9 cellular contexts compared by ENCODE assay signal in genomic region chr9:120929392-120929791, GRCh38. TPM values are rescaled to one million over a fixed set of nuclear protein-coding genes. Genes with fewer than 3 reads are reported as not detected.
A peak's percentile ranks its signal among the peaks of the same experiment; 100 is the strongest.
DNase-seq lines count a peak whose midpoint lies in the region; ATAC-seq and TF ChIP-seq lines count a peak whose summit lies in the region.
"Had no signal": no experiment of that assay in that cellular context is flagged by ENCODE, and none has a peak within 500 bp of the region (broad histone marks: within the 10 kb centered on the region; RNA-seq: fewer than 3 reads in every experiment).

No MANE protein-coding gene starts in this region.

- H3K27me3 ChIP-seq in DND-41 (ENCODE audit: insufficient read depth, low read length, poor library complexity) (no peaks in the 10 kb centered on the region), PC-9 (ENCODE audit: insufficient read depth, low read depth) (no peaks in the 10 kb centered on the region), fibroblast of lung (ENCODE audit: control insufficient read depth, insufficient read depth, low read length) (no peaks in the 10 kb centered on the region), parathyroid adenoma (ENCODE audit: control insufficient read depth, insufficient read depth, low read length) (no peaks in the 10 kb centered on the region)

- no peaks in the 10 kb centered on the region for H3K9me3 ChIP-seq in DND-41 (ENCODE audit: insufficient read depth, low read length, severe bottlenecking)
- no peaks in the 10 kb centered on the region for H3K9me3 ChIP-seq in PC-9 (ENCODE audit: insufficient read depth, low read depth)
- H3K9me3 ChIP-seq in fibroblast of lung (ENCODE audit: control insufficient read depth, insufficient read depth, low read depth, low read length): no peaks in the 10 kb centered on the region
- H3K9me3 ChIP-seq in parathyroid adenoma (ENCODE audit: control insufficient read depth, low read length): no peaks in the 10 kb centered on the region
- H3K9me3 ChIP-seq: SK-N-SH had no signal

- TF ChIP-seq CTCF in DND-41 (IDR thresholded peaks at IDR 0.05; ENCODE audit: borderline replicate concordance, extremely low read depth, low read length, poor library complexity, severe bottlenecking) (no peak), PC-9 (conservative IDR thresholded peaks at IDR 0.05) (no peak), fibroblast of lung (conservative IDR thresholded peaks at IDR 0.05 in 1 of 2, IDR thresholded peaks at IDR 0.05 in 1 of 2; ENCODE audit: low read depth in 1 of 2, low read length in 2 of 2) (no peak), parathyroid adenoma (IDR thresholded peaks at IDR 0.05) (no peak)

- H3K4me2 ChIP-seq in DND-41 (ENCODE audit: insufficient read depth, low read length): peak overlapping the region; percentile 52
- peak overlapping the region; percentile 100 for H3K4me2 ChIP-seq in PC-9
- peak overlapping the region; percentile 38 for H3K4me2 ChIP-seq in fibroblast of lung (ENCODE audit: extremely low read depth, insufficient read depth, low read length)
- H3K4me2 ChIP-seq in parathyroid adenoma (ENCODE audit: low read length): peak overlapping the region; percentile 99
- H3K4me2 ChIP-seq: SK-N-SH had no signal

- H3K79me2 ChIP-seq in DND-41 (ENCODE audit: insufficient read depth, low read length) (no peaks in the 10 kb centered on the region), PC-9 (ENCODE audit: low read depth) (no peaks in the 10 kb centered on the region), fibroblast of lung (ENCODE audit: control insufficient read depth, insufficient read depth, low read length) (no peaks in the 10 kb centered on the region), parathyroid adenoma (no peaks in the 10 kb centered on the region)

- ATAC-seq in DND-41 (ENCODE audit: insufficient read depth, low read depth): no peak
- ATAC-seq in GM18873 (IDR thresholded peaks at IDR 0.05; ENCODE audit: low FRiP score, unreplicated experiment): no peak
- ATAC-seq in HG03159 (IDR thresholded peaks at IDR 0.05; ENCODE audit: unreplicated experiment): no peak

- H3K9me2 ChIP-seq in PC-9 (ENCODE audit: insufficient read depth): no peaks in the 10 kb centered on the region
- H3K9me2 ChIP-seq: SK-N-SH had no signal

- DNase-seq in DND-41: no peak
- no peak for DNase-seq in PC-9
- DNase-seq in fibroblast of lung (ENCODE audit: low read depth in 2 of 2): no peak
- no peak for DNase-seq in NCI-H187 (lab: John Stamatoyannopoulos, UW)
- DNase-seq in NCI-H82 treated with DMSO at 0.1 percent for 48 hours (lab: John Stamatoyannopoulos, UW; ENCODE audit: unreplicated experiment): no peak

- TSS peak; percentile 50 for BruUV-seq in PC-9 (replicated peaks; lab: Mats Ljungman, UMichigan)

- POLR2A ChIA-PET in PC-9 (lab: Charles Lee; ENCODE audit: unreplicated experiment): interaction anchor here (0.6 to 0.7 kb wide), 2 partner anchors 386 to 1576 kb away, joined by 5 to 6 read pairs; no protein-coding TSS in a partner anchor

- peak overlapping the region; percentile 50; the same call in 1 of the 2 replicates for H2AFZ ChIP-seq in DND-41 (ENCODE audit: low read depth, low read length)
- peak overlapping the region; percentile 91 for H2AFZ ChIP-seq in PC-9
- peak overlapping the region; percentile 59 for H2AFZ ChIP-seq in fibroblast of lung (ENCODE audit: low read length)
- H2AFZ ChIP-seq in parathyroid adenoma: peak overlapping the region; percentile 98

- no peaks in the 10 kb centered on the region for H4K20me1 ChIP-seq in DND-41 (ENCODE audit: insufficient read depth, low read length)
- no peaks in the 10 kb centered on the region for H4K20me1 ChIP-seq in PC-9 (ENCODE audit: insufficient read depth)
- H4K20me1 ChIP-seq in fibroblast of lung (ENCODE audit: control insufficient read depth, extremely low read depth, insufficient read depth, low read length): no peaks in the 10 kb centered on the region

- intact Hi-C loops in PC-9 (cut with micrococcal nuclease; ENCODE audit: unreplicated experiment): no loop called here

- H3K36me3 ChIP-seq in DND-41 (ENCODE audit: insufficient read depth, low read length) (no peaks in the 10 kb centered on the region), PC-9 (ENCODE audit: low read depth) (no peaks in the 10 kb centered on the region), fibroblast of lung (ENCODE audit: control insufficient read depth, insufficient read depth, low read length) (no peaks in the 10 kb centered on the region), parathyroid adenoma (ENCODE audit: control insufficient read depth, insufficient read depth, low read length) (no peaks in the 10 kb centered on the region)

- H3K27ac ChIP-seq in DND-41 (ENCODE audit: low read length) (no peak overlapping the region), PC-9 (no peak overlapping the region), fibroblast of lung (ENCODE audit: insufficient read depth, low read length) (peak overlapping the region; percentile 43), parathyroid adenoma (peak overlapping the region; percentile 69)

- H3K4me1 ChIP-seq in DND-41 (ENCODE audit: insufficient read depth, low read length) (peaks cover 54% of the 10 kb centered on the region), PC-9 (replicated peaks; ENCODE audit: insufficient read depth) (peaks cover 11% of the 10 kb centered on the region), fibroblast of lung (ENCODE audit: control insufficient read depth, extremely low read depth, insufficient read depth, low read length) (peaks cover 24% of the 10 kb centered on the region), parathyroid adenoma (peaks cover 3% of the 10 kb centered on the region)

- peaks cover 20% of the 10 kb centered on the region for H3F3A ChIP-seq in PC-9 (ENCODE audit: insufficient read depth, low read depth)

- peak overlapping the region; percentile 38; the same call in 1 of the 2 replicates for H3K9ac ChIP-seq in DND-41 (ENCODE audit: low read depth, low read length)
- H3K9ac ChIP-seq in fibroblast of lung (ENCODE audit: insufficient read depth, low read length): peak overlapping the region; percentile 62
- H3K9ac ChIP-seq in parathyroid adenoma: peak overlapping the region; percentile 37
- H3K9ac ChIP-seq: SK-N-SH had no signal

- CTCF ChIA-PET in PC-9 (lab: Charles Lee): interaction anchor here (0.6 kb wide), 1 partner anchor 374 kb away, joined by 11 read pairs; no protein-coding TSS in a partner anchor

- H3K4me3 ChIP-seq in DND-41 (ENCODE audit: low read depth in 1 of 2, low read length in 2 of 2) (no peak overlapping the region), PC-9 (peak overlapping the region; percentile 81), fibroblast of lung (replicated peaks in 1 of 4; ENCODE audit: control extremely low read depth in 1 of 4, insufficient read depth in 1 of 4, low read depth in 3 of 4, low read length in 4 of 4) (peak overlapping the region; percentile 28 to 64 (median 30)), parathyroid adenoma (ENCODE audit: low read depth, low read length) (peak overlapping the region; percentile 85)

RNA-seq across cellular contexts. Expression of gene TRAF1, which starts 2.8 kb away (rescaled TPM):
- total RNA-seq in PC-9 (2021): 2.7 and 2.9 TPM in 2 replicates
- 2.6 and 3.8 TPM in 2 replicates for total RNA-seq in fibroblast of lung
- polyA plus RNA-seq in fibroblast of lung: 0.58 and 0.93 TPM in 2 replicates
- 0.52 and 0.82 TPM in 2 replicates for polyA plus RNA-seq in fibroblast of lung (2012)
- 1.4 TPM in 2 replicates for polyA minus RNA-seq in fibroblast of lung (ENCODE audit: low replicate concordance)

RNA-seq across cellular contexts. Expression of gene PHF19, which starts 52.4 kb away (rescaled TPM):
- total RNA-seq in PC-9 (2021): 66.4 and 72.9 TPM in 2 replicates
- 22.1 and 38.3 TPM in 2 replicates for total RNA-seq in fibroblast of lung
- 21.4 and 60.5 TPM in 2 replicates for polyA plus RNA-seq in fibroblast of lung
- polyA plus RNA-seq in fibroblast of lung (2012): 26.3 and 73.6 TPM in 2 replicates
- polyA minus RNA-seq in fibroblast of lung (ENCODE audit: low replicate concordance): 47.6 and 166 TPM in 2 replicates

Comparison
In these comparisons a context has a peak if more than half of its experiments do, and no peak if none do; other contexts are left out.
1. H3K27ac ChIP-seq: peak in fibroblast of lung (single experiment) and parathyroid adenoma (single experiment); none in DND-41 (single experiment) and PC-9 (single experiment).
2. H3K4me2 ChIP-seq: peak in every context shown above with its lines; median percentile 100 in PC-9; 99 in parathyroid adenoma; 52 in DND-41; 38 in fibroblast of lung.
3. H3K4me3 ChIP-seq: peak in PC-9 (single experiment), fibroblast of lung (4 of 4) and parathyroid adenoma (single experiment); none in DND-41 (0 of 2).
4. Peak in every context shown above with its lines, with median percentiles within 50 percentile points of each other: H2AFZ ChIP-seq and H3K9ac ChIP-seq.